In genomic region chr7:45924283-45924682, GRCh38 we compare ENCODE assay signal across 14 cellular contexts. TPM values are rescaled to one million over a fixed set of nuclear protein-coding genes. Genes with fewer than 3 reads are reported as not detected.
DNase-seq lines count a peak whose midpoint lies in the region; ATAC-seq, FAIRE-seq and TF ChIP-seq lines count a peak whose summit lies in the region.
"Had no signal": no experiment of that assay in that cellular context is flagged by ENCODE, and none has a peak within 500 bp of the region (broad histone marks: within the 10 kb centered on the region; RNA-seq: fewer than 3 reads in every experiment).

No MANE protein-coding gene starts in this region.

- POLR2A ChIA-PET in HepG2 (lab: Yijun Ruan, JAX): interaction anchor here (1.1 kb wide), 1 partner anchor 42 kb away, joined by 3 read pairs; no protein-coding TSS in a partner anchor

- no peak overlapping the region for H2AFZ ChIP-seq in HepG2 (ENCODE audit: low read length)

- TF ChIP-seq CTCF in C4-2B (conservative IDR thresholded peaks at IDR 0.05): no peak
- peak; percentile 30 for TF ChIP-seq CTCF in LNCaP clone FGC (IDR thresholded peaks at IDR 0.05; ENCODE audit: control insufficient read depth, extremely low read depth, insufficient read depth)
- no peak for TF ChIP-seq CTCF in bronchial epithelial cell (IDR thresholded peaks at IDR 0.05; ENCODE audit: insufficient read depth, low read length, severe bottlenecking)
- TF ChIP-seq CTCF in HepG2 (CRISPR knock-in tag; IDR thresholded peaks at IDR 0.05): no peak
- TF ChIP-seq CTCF in D721Med (IDR thresholded peaks at IDR 0.05; ENCODE audit: insufficient read depth, missing control alignments): no peak

- peaks cover 17% of the 10 kb centered on the region; the same call in 1 of the 2 replicates for H3K4me1 ChIP-seq in HepG2 (ENCODE audit: insufficient read depth, low read length)

- peaks cover 51% of the 10 kb centered on the region for H3K27me3 Mint-ChIP-seq in activated T-helper 2 cell treated with anti-CD3 and anti-CD28 coated beads, Interferon-gamma antibody, Interleukin-2, Interleukin-4, amounts not matched to agents 10 μg/mL and 5 μg/mL and 100 μg/mL, durations not matched to agents 14 hours and 24 hours and 36 hours (ENCODE audit: low read depth)

- H3K36me3 ChIP-seq in bronchial epithelial cell (ENCODE audit: control insufficient read depth, insufficient read depth, low read length) (no peaks in the 10 kb centered on the region), HepG2 (replicated peaks in 1 of 2; ENCODE audit: control insufficient read depth in 1 of 2, insufficient read depth in 2 of 2, low read length in 2 of 2) (no peaks in the 10 kb centered on the region)

- CTCF ChIA-PET in HepG2 (lab: Yijun Ruan, JAX; ENCODE audit: low intra/inter-chr PET ratio, low total read pairs): interaction anchor here (1.6 to 2.9 kb wide), 2 partner anchors 15 to 428 kb away, joined by 3 to 52 read pairs; no protein-coding TSS in a partner anchor

- peak; percentile 69 for DNase-seq in LNCaP clone FGC (ENCODE audit: low read depth)
- DNase-seq in bronchial epithelial cell (ENCODE audit: low read depth): peak; percentile 91
- DNase-seq in HepG2 (ENCODE audit: low spot score): no peak
- no peak for DNase-seq in D721Med (ENCODE audit: insufficient read length, low spot score)
- no peak for DNase-seq in NCI-H2171 treated with DMSO at 0.1 percent for 48 hours (lab: John Stamatoyannopoulos, UW)
- DNase-seq in activated T-helper 2 cell treated with anti-CD3 and anti-CD28 coated beads, Interferon-gamma antibody, Interleukin-2, Interleukin-4, amounts not matched to agents 10 μg/mL and 5 μg/mL and 100 μg/mL, durations not matched to agents 14 hours and 24 hours and 36 hours (ENCODE audit: low spot score): no peak
- DNase-seq: activated naive CD4-positive, alpha-beta T cell treated with anti-CD3 and anti-CD28 coated beads for 36 hours; DMS153; NCI-H748 treated with DMSO at 0.1 percent for 48 hours; stimulated activated CD4-positive, alpha-beta T cell treated with anti-CD3 and anti-CD28 coated beads, Interleukin-2, amount 100 ng/mL, for 24 hours; testis had no signal

- H3K4me2 ChIP-seq in HepG2 (ENCODE audit: low read depth, low read length): no peak overlapping the region

- H3K27me3 ChIP-seq in bronchial epithelial cell (ENCODE audit: control insufficient read depth, insufficient read depth, low read length) (peaks cover 8% of the 10 kb centered on the region), HepG2 (ENCODE audit: control insufficient read depth in 1 of 2, insufficient read depth in 2 of 2, low read length in 2 of 2) (peaks cover 5 to 41% of the 10 kb centered on the region in 2 experiments; a peak in 4 of 5 replicates)
- H3K27me3 ChIP-seq: testis had no signal

- no peaks in the 10 kb centered on the region for H3K9me3 ChIP-seq in HepG2 (ENCODE audit: low read length)
- H3K9me3 ChIP-seq: testis had no signal

- no peak for TF ChIP-seq POLR2A in HepG2 (IDR thresholded peaks at IDR 0.05; ENCODE audit: insufficient read depth in 1 of 2, low read depth in 2 of 2, low read length in 2 of 2)

- H3K4me3 ChIP-seq in LNCaP clone FGC (ENCODE audit: low read depth, low read length) (no peak overlapping the region), bronchial epithelial cell (ENCODE audit: low read depth, low read length) (no peak overlapping the region), HepG2 (replicated peaks in 1 of 3; ENCODE audit: insufficient read depth in 1 of 3, low read depth in 2 of 3, low read length in 3 of 3) (no peak overlapping the region)
- H3K4me3 ChIP-seq: testis had no signal

- no peak overlapping the region for H3K9ac ChIP-seq in HepG2 (ENCODE audit: insufficient read depth, low read depth, low read length)

- TF ChIP-seq EP300 in HepG2 (IDR thresholded peaks at IDR 0.05; ENCODE audit: low read depth in 2 of 2, low read length in 2 of 2) (no peak), HepG2 (CRISPR knock-in tag; IDR thresholded peaks at IDR 0.05; ENCODE audit: borderline replicate concordance) (no peak)

- no peak overlapping the region for H3K4me3 Mint-ChIP-seq in activated T-helper 2 cell treated with anti-CD3 and anti-CD28 coated beads, Interferon-gamma antibody, Interleukin-2, Interleukin-4, amounts not matched to agents 10 μg/mL and 5 μg/mL and 100 μg/mL, durations not matched to agents 14 hours and 24 hours and 36 hours (ENCODE audit: low read depth)
- H3K4me3 Mint-ChIP-seq: activated naive CD4-positive, alpha-beta T cell treated with anti-CD3 and anti-CD28 coated beads for 36 hours; IgD-negative memory B cell had no signal

- FAIRE-seq in bronchial epithelial cell (lab: Jason Lieb, UNC) (peak; percentile 64), HepG2 (lab: Jason Lieb, UNC) (no peak), D721Med (lab: Jason Lieb, UNC) (no peak)

- in situ Hi-C loops in HepG2 (cut with HindIII; ENCODE audit: extremely low pct_ligation_motif_present, low pct_unique_long_range_greater_than_20kb): loop anchor here (5.0 kb wide), 2 partner anchors 428 to 1163 kb away; no protein-coding TSS in a partner anchor

- TF ChIP-seq RAD21 in HepG2 (CRISPR knock-in tag; IDR thresholded peaks at IDR 0.05): no peak

- intact Hi-C loops in HepG2 (cut with micrococcal nuclease; ENCODE audit: unreplicated experiment): loop anchor here (10.0 kb wide), 1 partner anchor 291 kb away; no protein-coding TSS in a partner anchor
- intact Hi-C loops in activated T-helper 2 cell treated with anti-CD3 and anti-CD28 coated beads, Interferon-gamma antibody, Interleukin-2, Interleukin-4, amounts not matched to agents 10 μg/mL and 5 μg/mL and 100 μg/mL, durations not matched to agents 14 hours and 24 hours and 36 hours (cut with micrococcal nuclease): no loop called here

- H4K20me1 ChIP-seq in HepG2 (ENCODE audit: insufficient read depth, low read length): no peaks in the 10 kb centered on the region

- H3K27ac Mint-ChIP-seq in activated T-helper 2 cell treated with anti-CD3 and anti-CD28 coated beads, Interferon-gamma antibody, Interleukin-2, Interleukin-4, amounts not matched to agents 10 μg/mL and 5 μg/mL and 100 μg/mL, durations not matched to agents 14 hours and 24 hours and 36 hours: no peak overlapping the region
- H3K27ac Mint-ChIP-seq: activated naive CD4-positive, alpha-beta T cell treated with anti-CD3 and anti-CD28 coated beads for 36 hours; IgD-negative memory B cell had no signal

- peaks cover 27% of the 10 kb centered on the region for H3K4me1 Mint-ChIP-seq in activated T-helper 2 cell treated with anti-CD3 and anti-CD28 coated beads, Interferon-gamma antibody, Interleukin-2, Interleukin-4, amounts not matched to agents 10 μg/mL and 5 μg/mL and 100 μg/mL, durations not matched to agents 14 hours and 24 hours and 36 hours (ENCODE audit: low read depth)

- H3K27ac ChIP-seq in C4-2B: peak overlapping the region; percentile 7
- H3K27ac ChIP-seq in HepG2 (ENCODE audit: extremely low read length, insufficient read depth, low read length): no peak overlapping the region
- H3K27ac ChIP-seq: testis had no signal

- H3K9me3 Mint-ChIP-seq in activated T-helper 2 cell treated with anti-CD3 and anti-CD28 coated beads, Interferon-gamma antibody, Interleukin-2, Interleukin-4, amounts not matched to agents 10 μg/mL and 5 μg/mL and 100 μg/mL, durations not matched to agents 14 hours and 24 hours and 36 hours: no peaks in the 10 kb centered on the region
- H3K9me3 Mint-ChIP-seq: activated naive CD4-positive, alpha-beta T cell treated with anti-CD3 and anti-CD28 coated beads for 36 hours had no signal

- H3K79me2 ChIP-seq in HepG2 (ENCODE audit: insufficient read depth, low read length): no peaks in the 10 kb centered on the region

- ATAC-seq in HepG2 (no peak), GM18870 (IDR thresholded peaks at IDR 0.05; ENCODE audit: unreplicated experiment) (no peak)

- whole genome bisulfite sequencing in HepG2 (ENCODE audit: low lambda C conversion rate): 2% methylated on average over 4 of the region's 5 CpGs

- BruUV-seq in HepG2 (replicated peaks; lab: Mats Ljungman, UMichigan): no TSS peak

- no peaks in the 10 kb centered on the region for H3K36me3 Mint-ChIP-seq in activated T-helper 2 cell treated with anti-CD3 and anti-CD28 coated beads, Interferon-gamma antibody, Interleukin-2, Interleukin-4, amounts not matched to agents 10 μg/mL and 5 μg/mL and 100 μg/mL, durations not matched to agents 14 hours and 24 hours and 36 hours (ENCODE audit: low read depth)
- H3K36me3 Mint-ChIP-seq: IgD-negative memory B cell had no signal

RNA-seq across cellular contexts. Expression of gene IGFBP3, which starts 3.2 kb away (rescaled TPM):
- total RNA-seq in bronchial epithelial cell: 7.8 and 12.1 TPM in 2 replicates
- total RNA-seq in HepG2 (2016; rRNA removed; fragmentation: Illumina TruSeq; extraction: Trizol): not detected in 2 replicates
- total RNA-seq in HepG2 (2016; cell fraction: cytosol; rRNA removed; fragmentation: Illumina TruSeq; extraction: Trizol; ENCODE audit: low read depth): not detected in 2 replicates
- total RNA-seq in HepG2 (2016; cell fraction: insoluble cytoplasmic fraction; rRNA removed; fragmentation: Illumina TruSeq; extraction: Trizol): 0.04 TPM in 1 of 2 replicates, not detected in the other
- not detected in 2 replicates for total RNA-seq in HepG2 (2016; cell fraction: membrane; rRNA removed; fragmentation: Illumina TruSeq; extraction: Trizol)
- total RNA-seq in HepG2 (2016; cell fraction: nucleus; rRNA removed; fragmentation: Illumina TruSeq; extraction: Trizol): not detected in 2 replicates
- 57.5 and 91.8 TPM in 2 replicates for polyA plus RNA-seq in HepG2 (2011; rRNA removed)
- polyA plus RNA-seq in HepG2 (2011; cell fraction: cytosol; rRNA removed): 49.1 and 87.6 TPM in 2 replicates
- polyA plus RNA-seq in HepG2 (2011; cell fraction: nucleus; rRNA removed): 42.3 and 57.8 TPM in 2 replicates
- 261 and 275 TPM in 2 replicates for polyA plus RNA-seq in HepG2 (2012)
- not detected in 2 replicates for polyA plus RNA-seq in HepG2 (2016; cell fraction: cytosol; fragmentation: Illumina TruSeq; extraction: Trizol; ENCODE audit: low read depth)
- polyA plus RNA-seq in HepG2 (2016; cell fraction: insoluble cytoplasmic fraction; fragmentation: Illumina TruSeq; extraction: Trizol; ENCODE audit: low read depth): 0.15 TPM in 1 of 2 replicates, not detected in the other
- polyA plus RNA-seq in HepG2 (2016; cell fraction: membrane; fragmentation: Illumina TruSeq; extraction: Trizol; ENCODE audit: low read depth): not detected in 2 replicates
- polyA plus RNA-seq in HepG2 (2016; cell fraction: nucleus; fragmentation: Illumina TruSeq; extraction: Trizol; ENCODE audit: insufficient read depth, low read depth): 0.41 TPM in 1 of 2 replicates, not detected in the other
- polyA minus RNA-seq in HepG2 (2011; rRNA and poly(A)+ RNA removed; ENCODE audit: low replicate concordance): 32.4 and 48.2 TPM in 2 replicates
- polyA minus RNA-seq in HepG2 (2011; cell fraction: cytosol; rRNA and poly(A)+ RNA removed): 28.6 and 53.0 TPM in 2 replicates
- 15.1 and 33.7 TPM in 2 replicates for polyA minus RNA-seq in HepG2 (2011; cell fraction: nucleus; rRNA and poly(A)+ RNA removed)
- total RNA-seq in activated T-helper 2 cell treated with anti-CD3 and anti-CD28 coated beads, Interferon-gamma antibody, Interleukin-2, Interleukin-4, amounts not matched to agents 10 μg/mL and 5 μg/mL and 100 μg/mL, durations not matched to agents 14 hours and 24 hours and 36 hours: 0.41 and 0.48 TPM in 2 replicates

RNA-seq across cellular contexts. Expression of gene IGFBP1, which starts 36.0 kb away (rescaled TPM):
- under 0.01 and 0.13 TPM in 2 replicates for total RNA-seq in bronchial epithelial cell
- 2.8 and 5.4 TPM in 2 replicates for total RNA-seq in HepG2 (2016; rRNA removed; fragmentation: Illumina TruSeq; extraction: Trizol)
- total RNA-seq in HepG2 (2016; cell fraction: cytosol; rRNA removed; fragmentation: Illumina TruSeq; extraction: Trizol; ENCODE audit: low read depth): 1.7 and 1.8 TPM in 2 replicates
- 2.3 and 4.6 TPM in 2 replicates for total RNA-seq in HepG2 (2016; cell fraction: insoluble cytoplasmic fraction; rRNA removed; fragmentation: Illumina TruSeq; extraction: Trizol)
- 2.0 and 3.0 TPM in 2 replicates for total RNA-seq in HepG2 (2016; cell fraction: membrane; rRNA removed; fragmentation: Illumina TruSeq; extraction: Trizol)
- 5.6 and 6.7 TPM in 2 replicates for total RNA-seq in HepG2 (2016; cell fraction: nucleus; rRNA removed; fragmentation: Illumina TruSeq; extraction: Trizol)
- polyA plus RNA-seq in HepG2 (2011; rRNA removed): 885 and 989 TPM in 2 replicates
- polyA plus RNA-seq in HepG2 (2011; cell fraction: cytosol; rRNA removed): 891 and 942 TPM in 2 replicates
- polyA plus RNA-seq in HepG2 (2011; cell fraction: nucleus; rRNA removed): 894 and 1,114 TPM in 2 replicates
- polyA plus RNA-seq in HepG2 (2012): 2,786 and 3,532 TPM in 2 replicates
- 2.6 and 3.7 TPM in 2 replicates for polyA plus RNA-seq in HepG2 (2016; cell fraction: cytosol; fragmentation: Illumina TruSeq; extraction: Trizol; ENCODE audit: low read depth)
- 3.0 and 3.5 TPM in 2 replicates for polyA plus RNA-seq in HepG2 (2016; cell fraction: insoluble cytoplasmic fraction; fragmentation: Illumina TruSeq; extraction: Trizol; ENCODE audit: low read depth)
- polyA plus RNA-seq in HepG2 (2016; cell fraction: membrane; fragmentation: Illumina TruSeq; extraction: Trizol; ENCODE audit: low read depth): 3.3 and 3.5 TPM in 2 replicates
- 15.4 and 16.5 TPM in 2 replicates for polyA plus RNA-seq in HepG2 (2016; cell fraction: nucleus; fragmentation: Illumina TruSeq; extraction: Trizol; ENCODE audit: insufficient read depth, low read depth)
- 0.12 and 335 TPM in 2 replicates for polyA minus RNA-seq in HepG2 (2011; rRNA and poly(A)+ RNA removed; ENCODE audit: low replicate concordance)
- 850 and 1,063 TPM in 2 replicates for polyA minus RNA-seq in HepG2 (2011; cell fraction: cytosol; rRNA and poly(A)+ RNA removed)
- 152 and 215 TPM in 2 replicates for polyA minus RNA-seq in HepG2 (2011; cell fraction: nucleus; rRNA and poly(A)+ RNA removed)
- not detected in 2 replicates for total RNA-seq in activated T-helper 2 cell treated with anti-CD3 and anti-CD28 coated beads, Interferon-gamma antibody, Interleukin-2, Interleukin-4, amounts not matched to agents 10 μg/mL and 5 μg/mL and 100 μg/mL, durations not matched to agents 14 hours and 24 hours and 36 hours
- total RNA-seq: activated naive CD4-positive, alpha-beta T cell treated with anti-CD3 and anti-CD28 coated beads for 36 hours had no signal
- polyA plus RNA-seq: IgD-negative memory B cell had no signal

RNA-seq across cellular contexts. Expression of gene CCDC201, which starts 51.4 kb away (rescaled TPM):
- total RNA-seq in bronchial epithelial cell (under 0.01 TPM in 1 of 2 replicates, not detected in the other), HepG2 (2016; rRNA removed; fragmentation: Illumina TruSeq; extraction: Trizol) (not detected in 2 replicates)
- total RNA-seq in HepG2 (2016; cell fraction: cytosol; rRNA removed; fragmentation: Illumina TruSeq; extraction: Trizol; ENCODE audit: low read depth): not detected in 2 replicates
- not detected in 2 replicates for total RNA-seq in HepG2 (2016; cell fraction: insoluble cytoplasmic fraction; rRNA removed; fragmentation: Illumina TruSeq; extraction: Trizol)
- total RNA-seq in HepG2 (2016; cell fraction: membrane; rRNA removed; fragmentation: Illumina TruSeq; extraction: Trizol): not detected in 2 replicates
- not detected in 2 replicates for total RNA-seq in HepG2 (2016; cell fraction: nucleus; rRNA removed; fragmentation: Illumina TruSeq; extraction: Trizol)
- 0.92 and 2.3 TPM in 2 replicates for polyA plus RNA-seq in HepG2 (2011; rRNA removed)
- 0.56 and 1.3 TPM in 2 replicates for polyA plus RNA-seq in HepG2 (2011; cell fraction: cytosol; rRNA removed)
- 0.79 and 1.6 TPM in 2 replicates for polyA plus RNA-seq in HepG2 (2011; cell fraction: nucleus; rRNA removed)
- 1.8 and 2.3 TPM in 2 replicates for polyA plus RNA-seq in HepG2 (2012)
- polyA plus RNA-seq in HepG2 (2016; cell fraction: cytosol; fragmentation: Illumina TruSeq; extraction: Trizol; ENCODE audit: low read depth): not detected in 2 replicates
- polyA plus RNA-seq in HepG2 (2016; cell fraction: insoluble cytoplasmic fraction; fragmentation: Illumina TruSeq; extraction: Trizol; ENCODE audit: low read depth): not detected in 2 replicates
- not detected in 2 replicates for polyA plus RNA-seq in HepG2 (2016; cell fraction: membrane; fragmentation: Illumina TruSeq; extraction: Trizol; ENCODE audit: low read depth)
- polyA plus RNA-seq in HepG2 (2016; cell fraction: nucleus; fragmentation: Illumina TruSeq; extraction: Trizol; ENCODE audit: insufficient read depth, low read depth): not detected in 2 replicates
- 0.34 TPM in 1 of 2 replicates, not detected in the other for polyA minus RNA-seq in HepG2 (2011; rRNA and poly(A)+ RNA removed; ENCODE audit: low replicate concordance)
- 0.35 and 0.59 TPM in 2 replicates for polyA minus RNA-seq in HepG2 (2011; cell fraction: cytosol; rRNA and poly(A)+ RNA removed)
- 0.26 and 0.75 TPM in 2 replicates for polyA minus RNA-seq in HepG2 (2011; cell fraction: nucleus; rRNA and poly(A)+ RNA removed)
- total RNA-seq in activated T-helper 2 cell treated with anti-CD3 and anti-CD28 coated beads, Interferon-gamma antibody, Interleukin-2, Interleukin-4, amounts not matched to agents 10 μg/mL and 5 μg/mL and 100 μg/mL, durations not matched to agents 14 hours and 24 hours and 36 hours: not detected in 2 replicates
- total RNA-seq: activated naive CD4-positive, alpha-beta T cell treated with anti-CD3 and anti-CD28 coated beads for 36 hours had no signal
- polyA plus RNA-seq: IgD-negative memory B cell had no signal

Comparison
In these comparisons a context has a peak if more than half of its experiments do, and no peak if none do; other contexts are left out.
1. DNase-seq: peak in LNCaP clone FGC (single experiment) and bronchial epithelial cell (single experiment); none in HepG2 (single experiment), D721Med (single experiment), NCI-H2171 treated with DMSO at 0.1 percent for 48 hours (single experiment) and activated T-helper 2 cell treated with anti-CD3 and anti-CD28 coated beads, Interferon-gamma antibody, Interleukin-2, Interleukin-4, amounts not matched to agents 10 μg/mL and 5 μg/mL and 100 μg/mL, durations not matched to agents 14 hours and 24 hours and 36 hours (single experiment).